19 cellular contexts compared by ENCODE assay signal in genomic region chr2:24334245-24334633, GRCh38. TPM values are rescaled to one million over a fixed set of nuclear protein-coding genes. Genes with fewer than 3 reads are reported as not detected.
DNase-seq lines count a peak whose midpoint lies in the region; ATAC-seq and TF ChIP-seq lines count a peak whose summit lies in the region.
"Had no signal": no experiment of that assay in that cellular context is flagged by ENCODE, and none has a peak within 500 bp of the region (broad histone marks: within the 10 kb centered on the region; RNA-seq: fewer than 3 reads in every experiment).

No MANE protein-coding gene starts in this region.

- no peaks in the 10 kb centered on the region for H3F3A ChIP-seq in PC-3 (ENCODE audit: low read length, unreplicated experiment)

- BruUV-seq in PC-3 (replicated peaks; lab: Mats Ljungman, UMichigan) = no TSS peak

- no peaks in the 10 kb centered on the region for H3K27me3 ChIP-seq in PC-3 (ENCODE audit: low read length)
- H3K27me3 ChIP-seq: foreskin keratinocyte, neural progenitor cell, sigmoid colon had no signal

- H4K20me1 ChIP-seq in PC-3 (ENCODE audit: low read length) = peaks cover 5% of the 10 kb centered on the region; the same call in 1 of the 2 replicates

- no peak for TF ChIP-seq CTCF in PC-3 (conservative IDR thresholded peaks at IDR 0.05; ENCODE audit: low read depth, low read length)

- peaks cover 27% of the 10 kb centered on the region; the same call in 1 of the 2 replicates for H3K79me2 ChIP-seq in PC-3 (ENCODE audit: low read length)

- ATAC-seq in PC-3 = no peak
- ATAC-seq: foreskin keratinocyte had no signal

- H3K27ac ChIP-seq in PC-3 (ENCODE audit: low read length) = no peak overlapping the region
- no peak overlapping the region for H3K27ac ChIP-seq in substantia nigra (ENCODE audit: low read depth, low read length, poor library complexity, severe bottlenecking)
- H3K27ac ChIP-seq: foreskin keratinocyte, HL-60, neural progenitor cell, sigmoid colon had no signal

- H2AFZ ChIP-seq in PC-3 (ENCODE audit: low read length) = no peak overlapping the region
- H2AFZ ChIP-seq: neural progenitor cell had no signal

- H3K4me1 ChIP-seq in PC-3 (ENCODE audit: insufficient read depth, low read length) = no peaks in the 10 kb centered on the region
- H3K4me1 ChIP-seq: foreskin keratinocyte, neural progenitor cell had no signal

- H3K9ac ChIP-seq in PC-3 (ENCODE audit: low read length) = no peak overlapping the region
- H3K9ac ChIP-seq: neural progenitor cell had no signal

- intact Hi-C loops in PC-3 (cut with micrococcal nuclease) = no loop called here

- no peak overlapping the region for H3K4me2 ChIP-seq in PC-3 (ENCODE audit: low read length)
- H3K4me2 ChIP-seq: neural progenitor cell had no signal

- no peaks in the 10 kb centered on the region for H3K36me3 ChIP-seq in PC-3 (ENCODE audit: low read depth, low read length)
- H3K36me3 ChIP-seq: neural progenitor cell, sigmoid colon had no signal

- DNase-seq in AG20443 (ENCODE audit: low spot score) (peak; percentile 59), PC-3 (peak; percentile 35), fibroblast of gingiva (ENCODE audit: low read depth) (peak; percentile 97), myocyte (ENCODE audit: low read depth) (peak; percentile 78), DMS114 treated with DMSO at 0.1 percent for 48 hours (lab: John Stamatoyannopoulos, UW; ENCODE audit: unreplicated experiment) (no peak), substantia nigra (lab: John Stamatoyannopoulos, UW) (no peak), KG1 (lab: John Stamatoyannopoulos, UW) (no peak), DMS 273 treated with DMSO at 0.1 percent for 48 hours (lab: John Stamatoyannopoulos, UW) (no peak)
- DNase-seq: activated CD4-positive, alpha-beta T cell treated with anti-CD3 and anti-CD28 coated beads, Interleukin-2, amount 50 U/mL, for 1 hour; activated T-cell treated with anti-CD3 and anti-CD28 coated beads, Interleukin-2, amount 50 U/mL, for 24 hours; DMS79; foreskin keratinocyte; H7; NCI-H1694; NCI-H510A; sigmoid colon; stimulated activated CD4-positive, alpha-beta T cell treated with anti-CD3 and anti-CD28 coated beads, Interleukin-4, amount 100 ng/mL, for 4 hours had no signal

- no peak overlapping the region for H3K4me3 ChIP-seq in PC-3 (ENCODE audit: low read length)
- H3K4me3 ChIP-seq: neural progenitor cell, sigmoid colon had no signal

- POLR2A ChIA-PET in PC-3 (lab: Charles Lee; ENCODE audit: unreplicated experiment) = no interaction called here

- H3K9me2 ChIP-seq in PC-3 (replicated peaks; ENCODE audit: low read length) = no peaks in the 10 kb centered on the region

- CTCF ChIA-PET in PC-3 (lab: Charles Lee) = no interaction called here

- H3K9me3 ChIP-seq in PC-3 (ENCODE audit: low read length) = no peaks in the 10 kb centered on the region
- H3K9me3 ChIP-seq: sigmoid colon had no signal

RNA-seq across cellular contexts. Expression of gene ITSN2, which starts 26.1 kb away (rescaled TPM):
- total RNA-seq in PC-3 (2014; rRNA removed) = 21.9 and 37.3 TPM in 2 replicates
- 27.4 and 28.2 TPM in 2 replicates for total RNA-seq in myocyte
- 8.2 TPM for polyA plus RNA-seq in myocyte (2012)

Comparison
In these comparisons a context has a peak if more than half of its experiments do, and no peak if none do; other contexts are left out.
1. DNase-seq: peak in AG20443 (single experiment), PC-3 (single experiment), fibroblast of gingiva (single experiment) and myocyte (single experiment); none in DMS114 treated with DMSO at 0.1 percent for 48 hours (single experiment), substantia nigra (0 of 49), KG1 (single experiment) and DMS 273 treated with DMSO at 0.1 percent for 48 hours (single experiment).